Comparison of ENCODE assay signal across 7 cellular contexts in genomic region chr6:99868074-99868702, GRCh38.
A peak's percentile ranks its signal among the peaks of the same experiment; 100 is the strongest.
DNase-seq lines count a peak whose midpoint lies in the region; ATAC-seq, FAIRE-seq and TF ChIP-seq lines count a peak whose summit lies in the region.

No MANE protein-coding gene starts in this region.

- H3K4me1 ChIP-seq in adrenal gland (replicated peaks in 1 of 2) (no peaks in the 10 kb centered on the region), right cardiac atrium (ENCODE audit: control insufficient read depth, insufficient read depth, low read length) (no peaks in the 10 kb centered on the region), sigmoid colon (no peaks in the 10 kb centered on the region)

- intact Hi-C loops in adrenal gland (cut with DNase I) (no loop called here), right cardiac atrium (cut with DNase I) (loop anchor here in 2 of 4 donors (5.0 kb wide), 2 partner anchors 234 to 239 kb away; no protein-coding TSS in a partner anchor), sigmoid colon (cut with DNase I) (loop anchor here (5.0 kb wide), 1 partner anchor 229 kb away; no protein-coding TSS in a partner anchor)

- no peak for TF ChIP-seq EP300 in sigmoid colon (IDR thresholded peaks at IDR 0.05)

- H3K27me3 ChIP-seq in adrenal gland (no peaks in the 10 kb centered on the region), right cardiac atrium (ENCODE audit: control insufficient read depth, insufficient read depth) (no peaks in the 10 kb centered on the region), sigmoid colon (peaks cover 0 to 3% (median 0%) of the 10 kb centered on the region in 3 donors)

- no peaks in the 10 kb centered on the region for H3K36me3 ChIP-seq in adrenal gland (replicated peaks in 1 of 2)
- no peaks in the 10 kb centered on the region for H3K36me3 ChIP-seq in sigmoid colon

- 3 to 9% (median 4%) methylated on average over 12 to 13 of the region's 13 CpGs for WGBS in adrenal gland, 4 donors
- WGBS in right cardiac atrium: 5% methylated on average over 13 of the region's 13 CpGs
- 3% methylated on average over 13 of the region's 13 CpGs for whole genome bisulfite sequencing in sigmoid colon, 2 donors

- peak; percentile 90 for FAIRE-seq in GM12892 (lab: Jason Lieb, UNC)

- TF ChIP-seq CTCF in adrenal gland (IDR thresholded peaks at IDR 0.05): peak; percentile 42 to 84 (median 72)
- peak in 3 of 4 experiments; percentile 43 to 66 (median 60) for TF ChIP-seq CTCF in sigmoid colon (IDR thresholded peaks at IDR 0.05)

- H3K4me3 ChIP-seq in adrenal gland (no peak overlapping the region), right cardiac atrium (ENCODE audit: low read length) (no peak overlapping the region), sigmoid colon (no peak overlapping the region)

- H3K27ac ChIP-seq in adrenal gland: no peak overlapping the region
- H3K27ac ChIP-seq in right cardiac atrium (ENCODE audit: low read length): no peak overlapping the region
- no peak overlapping the region for H3K27ac ChIP-seq in sigmoid colon

- ATAC-seq in HG02678 (IDR thresholded peaks at IDR 0.05; ENCODE audit: unreplicated experiment) (peak; percentile 83), right cardiac atrium (peak; percentile 41 to 70)

- H3K9me3 ChIP-seq in adrenal gland (replicated peaks in 1 of 3): no peaks in the 10 kb centered on the region
- no peaks in the 10 kb centered on the region for H3K9me3 ChIP-seq in right cardiac atrium (ENCODE audit: control insufficient read depth, low read length)
- no peaks in the 10 kb centered on the region for H3K9me3 ChIP-seq in sigmoid colon

- DNase-seq in GM12892 (ENCODE audit: insufficient read length) (peak; percentile 6), NCI-H1092 (lab: John Stamatoyannopoulos, UW) (peak; percentile 45), SKM-1 treated with dmso at 0.1 percent for 144 hours (lab: John Stamatoyannopoulos, UW; ENCODE audit: unreplicated experiment) (peak; percentile 60), adrenal gland (peak; percentile 46 to 86 (median 71)), right cardiac atrium (peak; percentile 72 to 89 (median 85)), sigmoid colon (peak; percentile 74)

- TF ChIP-seq POLR2A in GM12892 (IDR thresholded peaks at IDR 0.05; ENCODE audit: low read depth, low read length) (no peak), adrenal gland (IDR thresholded peaks at IDR 0.05) (no peak), sigmoid colon (IDR thresholded peaks at IDR 0.05) (no peak)

Comparison
In these comparisons a context has a peak if more than half of its experiments do, and no peak if none do; other contexts are left out.
1. DNase-seq: peak in every context shown above with its lines; median percentile 85 in right cardiac atrium; 74 in sigmoid colon; 71 in adrenal gland; 60 in SKM-1 treated with dmso at 0.1 percent for 144 hours; 45 in NCI-H1092; 6 in GM12892.